Comparison of ENCODE assay signal across 8 cellular contexts in the genomic region with DNA sequence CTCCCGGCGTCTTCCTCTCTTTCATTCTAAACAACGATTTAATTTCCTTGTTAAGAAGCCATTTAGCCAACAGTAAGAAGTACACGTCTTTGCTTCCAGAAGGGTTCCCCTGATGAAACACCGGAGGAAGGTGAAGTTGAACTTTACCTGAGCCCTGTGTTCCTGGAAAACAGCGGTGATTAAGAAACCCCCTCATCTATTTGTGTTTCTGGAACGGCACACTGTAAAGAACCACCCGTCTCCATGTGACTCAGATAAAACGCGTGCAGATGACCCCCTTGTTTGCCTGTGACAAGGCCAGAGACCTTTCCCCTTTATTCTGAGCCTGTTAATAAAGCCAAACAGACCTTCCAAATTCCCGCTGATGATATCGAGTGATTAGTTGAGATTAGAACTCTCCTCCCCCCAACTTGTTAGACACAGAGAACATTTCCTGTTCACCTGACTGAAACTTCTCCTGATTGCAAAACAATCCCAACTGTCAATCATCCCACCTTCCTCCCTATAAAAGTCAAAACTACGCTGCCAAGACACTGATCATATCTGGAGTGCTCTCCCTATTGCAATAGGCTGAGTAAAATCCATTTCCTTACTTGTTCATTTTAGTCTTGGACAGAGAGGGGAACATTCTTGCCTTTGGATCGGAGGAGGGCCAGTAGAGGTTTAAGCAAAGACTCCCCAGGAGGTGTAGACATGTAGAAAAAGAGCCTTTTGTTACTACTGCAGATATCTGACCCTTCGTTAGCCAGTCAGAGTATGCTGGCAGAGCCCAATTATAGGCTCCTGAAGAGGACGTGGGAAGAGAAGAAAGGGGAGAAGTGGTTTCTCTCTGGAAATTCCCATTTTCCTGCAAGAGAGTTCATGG. TPM values are rescaled to one million over a fixed set of nuclear protein-coding genes. Genes with fewer than 3 reads are reported as not detected.
DNase-seq lines count a peak whose midpoint lies in the region; ATAC-seq and TF ChIP-seq lines count a peak whose summit lies in the region.

No MANE protein-coding gene starts in this region.

- 18 to 19% methylated on average over 16 of the region's 16 CpGs for WGBS in esophagus, 2 donors

- H3K36me3 ChIP-seq in esophagus (ENCODE audit: control insufficient read depth in 2 of 2, insufficient read depth in 2 of 2, low read length in 1 of 2), result peaks cover 0 to 2% of the 10 kb centered on the region in 2 donors

- no peaks in the 10 kb centered on the region for H3K27me3 ChIP-seq in esophagus (ENCODE audit: control insufficient read depth in 1 of 2, insufficient read depth in 2 of 2, low read length in 2 of 2)

- no peaks in the 10 kb centered on the region for H3K4me1 ChIP-seq in esophagus (ENCODE audit: control insufficient read depth in 2 of 2, insufficient read depth in 2 of 2, low read length in 1 of 2)

- DNase-seq in omental fat pad (ENCODE audit: low spot score) (no peak), germinal center (ENCODE audit: low spot score) (no peak), OCI-M2 (lab: John Stamatoyannopoulos, UW; ENCODE audit: unreplicated experiment) (no peak)

- ATAC-seq in GM18505 (IDR thresholded peaks at IDR 0.05; ENCODE audit: unreplicated experiment), result peak; percentile 5
- peak; percentile 5 for ATAC-seq in HG03159 (IDR thresholded peaks at IDR 0.05; ENCODE audit: unreplicated experiment)
- ATAC-seq in SK-N-SH treated with all-trans-retinoic acid at 6 μM for 48 hours, result peak; percentile 9
- ATAC-seq in omental fat pad (ENCODE audit: low FRiP score), result peak; percentile 62

- H3K27ac ChIP-seq in 22Rv1, result peak overlapping the region; percentile 81
- peak overlapping the region; percentile 92 to 99 for H3K27ac ChIP-seq in esophagus (ENCODE audit: low read depth in 2 of 2, low read length in 1 of 2)

- no peak for TF ChIP-seq POLR2A in GM18505 (IDR thresholded peaks at IDR 0.05; ENCODE audit: borderline replicate concordance, extremely low read depth, insufficient read depth, insufficient read length)

- peak overlapping the region; percentile 92 to 98 for H3K4me3 ChIP-seq in esophagus (ENCODE audit: low read depth in 1 of 2, low read length in 2 of 2)

- H3K9me3 ChIP-seq in esophagus (ENCODE audit: control insufficient read depth in 2 of 2, insufficient read depth in 1 of 2, low read depth in 1 of 2, low read length in 1 of 2), result peaks cover 0 to 4% of the 10 kb centered on the region in 2 donors

- no peak; the same call in 1 of the 2 replicates for TF ChIP-seq CTCF in 22Rv1 (IDR thresholded peaks at IDR 0.05)
- no peak for TF ChIP-seq CTCF in omental fat pad (IDR thresholded peaks at IDR 0.05)

TF ChIP-seq in SK-N-SH treated with all-trans-retinoic acid at 6 μM for 48 hours, 23 proteins besides CTCF, POLR2A, EP300 and RAD21:
- TF ChIP-seq ZNF8 (CRISPR knock-in tag; IDR thresholded peaks at IDR 0.05), result no peak
- TF ChIP-seq CSDC2 (CRISPR knock-in tag; IDR thresholded peaks at IDR 0.05), result no peak
- TF ChIP-seq ZFP30 (CRISPR knock-in tag; IDR thresholded peaks at IDR 0.05), result no peak
- TF ChIP-seq GLIS3 (CRISPR knock-in tag; IDR thresholded peaks at IDR 0.05), result no peak
- TF ChIP-seq SNAI2 (CRISPR knock-in tag; IDR thresholded peaks at IDR 0.05), result no peak
- TF ChIP-seq TCF4 (CRISPR knock-in tag; IDR thresholded peaks at IDR 0.05; ENCODE audit: borderline replicate concordance), result no peak
- TF ChIP-seq CSRNP3 (CRISPR knock-in tag; IDR thresholded peaks at IDR 0.05), result no peak

RNA-seq across cellular contexts. Expression of gene IWS1, which starts 0.9 kb away (rescaled TPM):
- 10 to 100 TPM; 14.1 to 19.7 TPM for polyA plus RNA-seq in esophagus
- total RNA-seq in omental fat pad, result 10 to 100 TPM; 29.0 to 46.7 (median 31.0) TPM

RNA-seq across cellular contexts. Expression of gene MYO7B, which starts 8.3 kb away (rescaled TPM):
- polyA plus RNA-seq in esophagus, result under 1 TPM; 0.09 to 0.20 TPM
- 1 to 10 TPM in 1 of 4 donors, under 1 TPM in 3; 0.12 to 1.3 (median 0.42) TPM for total RNA-seq in omental fat pad

Comparison
In these comparisons a context has a peak if more than half of its experiments do, and no peak if none do; other contexts are left out.
1. ATAC-seq: peak in every context shown above with its lines; median percentile 62 in omental fat pad; 9 in SK-N-SH treated with all-trans-retinoic acid at 6 μM for 48 hours; 5 in GM18505; 5 in HG03159.